In the genomic region with DNA sequence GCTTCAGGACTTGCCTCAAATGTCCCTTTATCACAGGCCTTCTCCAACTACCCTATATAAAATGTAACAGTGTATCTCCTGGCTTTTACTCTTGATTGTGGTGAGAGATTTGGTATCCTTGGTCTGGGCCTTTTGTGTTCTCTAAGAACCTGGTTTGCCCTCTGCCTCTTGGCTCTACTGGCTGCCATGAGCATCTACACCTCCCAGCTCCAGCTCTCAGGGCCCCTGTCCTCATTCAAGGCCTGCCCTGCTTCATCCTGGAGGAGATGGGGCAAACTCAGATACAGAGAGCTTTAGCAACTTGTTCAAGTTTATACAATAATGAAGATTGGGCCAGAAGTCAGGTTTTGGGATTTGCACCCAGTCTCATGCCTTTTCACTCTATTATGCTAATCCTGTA, we compare ENCODE assay signal across 1 cellular context.
TF ChIP-seq lines count a peak whose summit lies in the region.

No MANE protein-coding gene starts in this region.

TF ChIP-seq in SK-N-SH treated with all-trans-retinoic acid at 6 μM for 48 hours, 23 proteins besides CTCF, POLR2A, EP300 and RAD21:
- no peak for TF ChIP-seq CSRNP3 (CRISPR knock-in tag; IDR thresholded peaks at IDR 0.05)
- no peak for TF ChIP-seq TOX (CRISPR knock-in tag; IDR thresholded peaks at IDR 0.05; ENCODE audit: borderline replicate concordance)
- TF ChIP-seq CSDC2 (CRISPR knock-in tag; IDR thresholded peaks at IDR 0.05): no peak
- TF ChIP-seq POU6F1 (CRISPR knock-in tag; IDR thresholded peaks at IDR 0.05; ENCODE audit: borderline replicate concordance, low read depth): no peak
- TF ChIP-seq ZNF70 (CRISPR knock-in tag; IDR thresholded peaks at IDR 0.05): no peak
- TF ChIP-seq CREB5 (CRISPR knock-in tag; IDR thresholded peaks at IDR 0.05; ENCODE audit: low read depth): no peak
- no peak for TF ChIP-seq OSR1 (CRISPR knock-in tag; IDR thresholded peaks at IDR 0.05)
- no peak for TF ChIP-seq ZFP30 (CRISPR knock-in tag; IDR thresholded peaks at IDR 0.05)
- TF ChIP-seq ZNF8 (CRISPR knock-in tag; IDR thresholded peaks at IDR 0.05): no peak
- TF ChIP-seq, protein P1, sequence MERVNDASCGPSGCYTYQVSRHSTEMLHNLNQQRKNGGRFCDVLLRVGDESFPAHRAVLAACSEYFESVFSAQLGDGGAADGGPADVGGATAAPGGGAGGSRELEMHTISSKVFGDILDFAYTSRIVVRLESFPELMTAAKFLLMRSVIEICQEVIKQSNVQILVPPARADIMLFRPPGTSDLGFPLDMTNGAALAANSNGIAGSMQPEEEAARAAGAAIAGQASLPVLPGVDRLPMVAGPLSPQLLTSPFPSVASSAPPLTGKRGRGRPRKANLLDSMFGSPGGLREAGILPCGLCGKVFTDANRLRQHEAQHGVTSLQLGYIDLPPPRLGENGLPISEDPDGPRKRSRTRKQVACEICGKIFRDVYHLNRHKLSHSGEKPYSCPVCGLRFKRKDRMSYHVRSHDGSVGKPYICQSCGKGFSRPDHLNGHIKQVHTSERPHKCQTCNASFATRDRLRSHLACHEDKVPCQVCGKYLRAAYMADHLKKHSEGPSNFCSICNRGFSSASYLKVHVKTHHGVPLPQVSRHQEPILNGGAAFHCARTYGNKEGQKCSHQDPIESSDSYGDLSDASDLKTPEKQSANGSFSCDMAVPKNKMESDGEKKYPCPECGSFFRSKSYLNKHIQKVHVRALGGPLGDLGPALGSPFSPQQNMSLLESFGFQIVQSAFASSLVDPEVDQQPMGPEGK (CRISPR knock-in tag; IDR thresholded peaks at IDR 0.05; ENCODE audit: borderline replicate concordance): no peak
- TF ChIP-seq ARNTL (CRISPR knock-in tag; IDR thresholded peaks at IDR 0.05; ENCODE audit: borderline replicate concordance, low read depth): no peak
- no peak for TF ChIP-seq RARB (CRISPR knock-in tag; IDR thresholded peaks at IDR 0.05)
- TF ChIP-seq SNAI2 (CRISPR knock-in tag; IDR thresholded peaks at IDR 0.05): no peak
- no peak for TF ChIP-seq PPARA (CRISPR knock-in tag; IDR thresholded peaks at IDR 0.05; ENCODE audit: borderline replicate concordance)
- TF ChIP-seq ZC3H10 (CRISPR knock-in tag; IDR thresholded peaks at IDR 0.05): no peak
- TF ChIP-seq BACH2 (CRISPR knock-in tag; IDR thresholded peaks at IDR 0.05; ENCODE audit: borderline replicate concordance): no peak
